Comparison of ENCODE assay signal across 7 cellular contexts in the genomic region with DNA sequence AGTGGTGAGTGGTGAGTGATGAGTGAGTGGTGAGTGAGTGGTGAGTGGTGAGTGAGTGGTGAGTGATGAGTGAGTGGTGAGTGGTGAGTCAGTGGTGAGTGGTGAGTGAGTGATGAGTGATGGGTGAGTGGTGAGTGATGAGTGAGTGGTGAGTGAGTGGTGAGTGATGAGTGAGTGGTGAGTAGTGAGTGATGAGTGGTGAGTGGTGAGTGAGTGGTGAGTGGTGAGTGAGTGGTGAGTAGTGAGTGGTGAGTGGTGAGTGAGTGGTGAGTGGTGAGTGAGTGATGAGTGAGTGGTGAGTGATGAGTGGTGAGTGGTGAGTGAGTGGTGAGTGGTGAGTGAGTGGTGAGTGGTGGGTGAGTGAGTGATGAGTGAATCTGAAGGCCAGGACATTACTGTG.
A peak's percentile ranks its signal among the peaks of the same experiment; 100 is the strongest.
DNase-seq lines count a peak whose midpoint lies in the region; ATAC-seq and TF ChIP-seq lines count a peak whose summit lies in the region.
"Not testable (repeated sequence)": the region's sequence is repeated elsewhere in the genome, so short reads cannot be mapped to it uniquely, and the experiment has no call there.

No MANE protein-coding gene starts in this region.

- peak; percentile 53 for DNase-seq in activated CD4-positive, alpha-beta memory T cell treated with anti-CD3 and anti-CD28 coated beads for 36 hours
- peak; percentile 39 for DNase-seq in activated CD8-positive, alpha-beta memory T cell treated with anti-CD3 and anti-CD28 coated beads, Interleukin-2, amount 10 ng/mL, durations not matched to agents 7 days and 5 days
- peak; percentile 39 to 61 for DNase-seq in activated T-cell treated with anti-CD3 and anti-CD28 coated beads, Interleukin-2, amount 50 U/mL, for 72 hours
- DNase-seq in amniotic epithelial cell (ENCODE audit: low read depth): peak; percentile 13
- peak; percentile 14 for DNase-seq in fibroblast of mammary gland (ENCODE audit: low read depth)
- peak; percentile 23 for DNase-seq in stimulated activated CD8-positive, alpha-beta memory T cell treated with anti-CD3 and anti-CD28 coated beads, Interleukin-4, amount 100 ng/mL, for 48 hours

- not testable (repeated sequence) for H3K9me3 Mint-ChIP-seq in activated CD4-positive, alpha-beta memory T cell treated with anti-CD3 and anti-CD28 coated beads for 36 hours; activated CD8-positive, alpha-beta memory T cell treated with anti-CD3 and anti-CD28 coated beads, Interleukin-2, amount 10 ng/mL, durations not matched to agents 7 days and 5 days (ENCODE audit: low read depth); activated T-cell treated with anti-CD3 and anti-CD28 coated beads, Interleukin-2, amount 50 U/mL, for 72 hours

- CTCF ChIA-PET in HEK293 (lab: Yijun Ruan, JAX): interaction anchor here (0.6 to 5.2 kb wide), 2 partner anchors 260 to 403 kb away, joined by 3 to 41 read pairs; no protein-coding TSS in a partner anchor
- CTCF ChIA-PET in activated CD4-positive, alpha-beta memory T cell treated with anti-CD3 and anti-CD28 coated beads for 36 hours (lab: Charles Lee); activated CD8-positive, alpha-beta memory T cell treated with anti-CD3 and anti-CD28 coated beads, Interleukin-2, amount 10 ng/mL, durations not matched to agents 7 days and 5 days (lab: Charles Lee): not testable (repeated sequence)

- POLR2A ChIA-PET in HEK293 (lab: Yijun Ruan, JAX): interaction anchor here (0.8 kb wide), 1 partner anchor 877 kb away, joined by 6 read pairs; no protein-coding TSS in a partner anchor
- POLR2A ChIA-PET in activated CD4-positive, alpha-beta memory T cell treated with anti-CD3 and anti-CD28 coated beads for 36 hours (lab: Charles Lee): not testable (repeated sequence)

- not testable (repeated sequence) for H3K27ac ChIP-seq in HEK293 (ENCODE audit: extremely low read depth, low read depth, low read length)

- not testable (repeated sequence) for ATAC-seq in activated CD8-positive, alpha-beta memory T cell treated with anti-CD3 and anti-CD28 coated beads, Interleukin-2, amount 10 ng/mL, durations not matched to agents 7 days and 5 days
- peak in 1 of 2 donors; percentile 17 for ATAC-seq in activated T-cell treated with anti-CD3 and anti-CD28 coated beads, Interleukin-2, amount 50 U/mL, for 72 hours (replicated peaks in 1 of 2)

- H3K27me3 Mint-ChIP-seq in activated CD4-positive, alpha-beta memory T cell treated with anti-CD3 and anti-CD28 coated beads for 36 hours; activated T-cell treated with anti-CD3 and anti-CD28 coated beads, Interleukin-2, amount 50 U/mL, for 72 hours (ENCODE audit: low read depth): not testable (repeated sequence)
- H3K27me3 Mint-ChIP-seq in activated CD8-positive, alpha-beta memory T cell treated with anti-CD3 and anti-CD28 coated beads, Interleukin-2, amount 10 ng/mL, durations not matched to agents 7 days and 5 days: peaks cover 14% of the 10 kb centered on the region

- H3K4me1 ChIP-seq in HEK293 (ENCODE audit: control insufficient read depth, insufficient read depth, low read length): not testable (repeated sequence)

- H3K27ac Mint-ChIP-seq in activated CD4-positive, alpha-beta memory T cell treated with anti-CD3 and anti-CD28 coated beads for 36 hours; activated CD8-positive, alpha-beta memory T cell treated with anti-CD3 and anti-CD28 coated beads, Interleukin-2, amount 10 ng/mL, durations not matched to agents 7 days and 5 days; activated T-cell treated with anti-CD3 and anti-CD28 coated beads, Interleukin-2, amount 50 U/mL, for 72 hours: not testable (repeated sequence)

- not testable (repeated sequence) for H3K36me3 Mint-ChIP-seq in activated CD4-positive, alpha-beta memory T cell treated with anti-CD3 and anti-CD28 coated beads for 36 hours; activated CD8-positive, alpha-beta memory T cell treated with anti-CD3 and anti-CD28 coated beads, Interleukin-2, amount 10 ng/mL, durations not matched to agents 7 days and 5 days
- H3K36me3 Mint-ChIP-seq in activated T-cell treated with anti-CD3 and anti-CD28 coated beads, Interleukin-2, amount 50 U/mL, for 72 hours (ENCODE audit: insufficient read depth in 2 of 2): peaks cover 11 to 17% of the 10 kb centered on the region in 2 donors

- H3K9me3 ChIP-seq in HEK293 (ENCODE audit: control insufficient read depth, insufficient read depth, low read depth, low read length): not testable (repeated sequence)

- not testable (repeated sequence) for H3K4me3 ChIP-seq in HEK293 (ENCODE audit: low read depth, low read length); fibroblast of mammary gland (ENCODE audit: control insufficient read depth, low read depth, low read length)

- intact Hi-C loops in activated CD4-positive, alpha-beta memory T cell treated with anti-CD3 and anti-CD28 coated beads for 36 hours (cut with micrococcal nuclease): loop anchor here (5.0 kb wide), 2 partner anchors 588 to 738 kb away; no protein-coding TSS in a partner anchor

- not testable (repeated sequence) for TF ChIP-seq CTCF in HEK293 (tag by site-specific recombination; IDR thresholded peaks at IDR 0.05); fibroblast of mammary gland (conservative IDR thresholded peaks at IDR 0.05; ENCODE audit: control insufficient read depth, insufficient read depth, low read depth, low read length)

- H3K36me3 ChIP-seq in HEK293 (ENCODE audit: control insufficient read depth in 2 of 2, insufficient read depth in 1 of 2, low read length in 2 of 2): not testable (repeated sequence)

- H3K4me1 Mint-ChIP-seq in activated CD4-positive, alpha-beta memory T cell treated with anti-CD3 and anti-CD28 coated beads for 36 hours (ENCODE audit: low read depth): peaks cover 38% of the 10 kb centered on the region
- peaks cover 30% of the 10 kb centered on the region for H3K4me1 Mint-ChIP-seq in activated CD8-positive, alpha-beta memory T cell treated with anti-CD3 and anti-CD28 coated beads, Interleukin-2, amount 10 ng/mL, durations not matched to agents 7 days and 5 days
- peaks cover 46% of the 10 kb centered on the region for H3K4me1 Mint-ChIP-seq in activated T-cell treated with anti-CD3 and anti-CD28 coated beads, Interleukin-2, amount 50 U/mL, for 72 hours (ENCODE audit: low read depth)

- H3K4me3 Mint-ChIP-seq in activated CD4-positive, alpha-beta memory T cell treated with anti-CD3 and anti-CD28 coated beads for 36 hours; activated CD8-positive, alpha-beta memory T cell treated with anti-CD3 and anti-CD28 coated beads, Interleukin-2, amount 10 ng/mL, durations not matched to agents 7 days and 5 days; activated T-cell treated with anti-CD3 and anti-CD28 coated beads, Interleukin-2, amount 50 U/mL, for 72 hours: not testable (repeated sequence)

TF ChIP-seq in HEK293, 187 proteins besides CTCF, POLR2A, EP300 and RAD21:
- TF ChIP-seq EGR2 (tag by site-specific recombination; IDR thresholded peaks at IDR 0.05; ENCODE audit: low read depth): peak; percentile 51; the same call in 1 of the 2 replicates
TF ChIP-seq in HEK293: peak in this region for 1; not testable (repeated sequence) for 186.
